Comparison of ENCODE assay signal across 1 cellular context in genomic region chr18:12559319-12559718, GRCh38.
A peak's percentile ranks its signal among the peaks of the same experiment; 100 is the strongest.
TF ChIP-seq lines count a peak whose summit lies in the region.

No MANE protein-coding gene starts in this region.

TF ChIP-seq in HEK293, 187 proteins besides CTCF, POLR2A, EP300 and RAD21 (continued from another document):
- TF ChIP-seq TSHZ1 (tag by site-specific recombination; IDR thresholded peaks at IDR 0.05; ENCODE audit: borderline replicate concordance) (no peak), ZNF112 (tag by site-specific recombination; IDR thresholded peaks at IDR 0.05) (0 out of 2 replicates have a peak, but pooled peaks have one; percentile 23)
